ENCODE assay signal across 10 cellular contexts in genomic region chr3:184062637-184063036, GRCh38. TPM values are rescaled to one million over a fixed set of nuclear protein-coding genes. Genes with fewer than 3 reads are reported as not detected.
"Had no signal": no experiment of that assay in that cellular context is flagged by ENCODE, and none has a peak within 500 bp of the region (broad histone marks: within the 10 kb centered on the region; RNA-seq: fewer than 3 reads in every experiment).

No MANE protein-coding gene starts in this region.

- H3K9ac ChIP-seq: KMS-11 had no signal

- H3K4me2 ChIP-seq: KMS-11 had no signal

- FAIRE-seq: HepG2, HTR-8/SVneo had no signal

- H3K4me1 Mint-ChIP-seq: IgD-negative memory B cell had no signal

- DNase-seq: IMR-90, KBM-7, KG1 had no signal

- H3K27ac ChIP-seq: HL-60, KMS-11 had no signal

- H3K27ac Mint-ChIP-seq: IgD-negative memory B cell had no signal

- H3K36me3 Mint-ChIP-seq: IgD-negative memory B cell had no signal

- H3K4me3 Mint-ChIP-seq: IgD-negative memory B cell had no signal

- ATAC-seq: HepG2 had no signal

RNA-seq across cellular contexts. Expression of gene HTR3C, which starts 9.8 kb away (rescaled TPM):
- total RNA-seq: HepG2, HT-29, HT1080, IMR-90 had no signal
- polyA plus RNA-seq: HepG2, IgD-negative memory B cell, IMR-90 had no signal

RNA-seq across cellular contexts. Expression of gene HTR3D, which starts 31.1 kb away (rescaled TPM):
- total RNA-seq: HepG2, HT-29, HT1080, IMR-90 had no signal
- polyA plus RNA-seq: HepG2, IgD-negative memory B cell, IMR-90 had no signal

RNA-seq across cellular contexts. Expression of gene HTR3E, which starts 34.2 kb away (rescaled TPM):
- total RNA-seq: HepG2, HT-29, HT1080, IMR-90 had no signal
- polyA plus RNA-seq: HepG2, IgD-negative memory B cell, IMR-90 had no signal
